20 cellular contexts compared by ENCODE assay signal in genomic region chr1:41847733-41848132, GRCh38.
"Had no signal": no experiment of that assay in that cellular context is flagged by ENCODE, and none has a peak within 500 bp of the region (broad histone marks: within the 10 kb centered on the region; RNA-seq: fewer than 3 reads in every experiment).

No MANE protein-coding gene starts in this region.

- H3K4me3 ChIP-seq: dorsolateral prefrontal cortex, esophagus squamous epithelium, gastroesophageal sphincter, right lobe of liver, skin epidermis, testis had no signal

- H3K36me3 ChIP-seq: brain microvascular endothelial cell, gastroesophageal sphincter, right lobe of liver had no signal

- H3K9me3 ChIP-seq: esophagus squamous epithelium, gastroesophageal sphincter, right lobe of liver, testis had no signal

- DNase-seq: activated CD4-positive, alpha-beta memory T cell treated with anti-CD3 and anti-CD28 coated beads for 36 hours; activated CD4-positive, alpha-beta T cell treated with anti-CD3 and anti-CD28 coated beads for 48 hours; activated effector memory CD4-positive, alpha-beta T cell treated with Interleukin-2 at 50 U/mL for 16 hours; activated naive CD4-positive, alpha-beta T cell treated with anti-CD3 and anti-CD28 coated beads, Interleukin-2, amount 10 ng/mL, durations not matched to agents 7 days and 5 days; activated T-cell treated with anti-CD3 and anti-CD28 coated beads, Interleukin-2, amount 50 U/mL, for 72 hours; aorta; brain microvascular endothelial cell; central memory CD4-positive, alpha-beta T cell; dorsolateral prefrontal cortex; esophagus squamous epithelium; head of caudate nucleus; nephron progenitor cell; nucleus accumbens; right lobe of liver; stimulated activated CD8-positive, alpha-beta memory T cell treated with anti-CD3 and anti-CD28 coated beads, Interleukin-4, amount 100 ng/mL, for 48 hours; stimulated activated naive CD4-positive, alpha-beta T cell; testis had no signal

- H3K27ac ChIP-seq: brain microvascular endothelial cell, dorsolateral prefrontal cortex, esophagus squamous epithelium, gastroesophageal sphincter, parathyroid adenoma, right lobe of liver, skin epidermis, testis had no signal

- ATAC-seq: activated T-cell treated with anti-CD3 and anti-CD28 coated beads, Interleukin-2, amount 50 U/mL, for 72 hours; gastroesophageal sphincter had no signal

- H3K4me1 ChIP-seq: right lobe of liver, testis had no signal

- H3K27me3 ChIP-seq: brain microvascular endothelial cell, dorsolateral prefrontal cortex, esophagus squamous epithelium, gastroesophageal sphincter, right lobe of liver, testis had no signal
